6 cellular contexts compared by ENCODE assay signal in the genomic region with DNA sequence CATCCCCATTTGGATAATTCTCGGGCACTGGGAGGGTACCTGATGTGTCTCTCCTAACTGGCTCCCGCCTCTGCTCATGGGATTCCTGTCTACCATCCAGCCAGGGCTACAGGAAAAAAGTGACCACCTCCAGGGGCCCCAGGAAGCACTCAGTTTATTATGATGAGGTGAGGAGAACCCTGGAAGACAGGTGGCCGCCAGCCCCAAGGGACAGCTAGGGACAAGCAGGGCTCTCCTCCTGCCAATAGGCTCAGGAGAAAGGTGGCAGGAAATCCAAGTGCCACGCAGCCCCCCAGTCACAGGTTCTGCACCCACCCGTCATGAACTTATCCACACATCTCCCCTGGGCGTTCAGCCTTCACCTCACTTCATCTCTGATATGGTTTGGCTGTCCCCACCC.
"Had no signal": no experiment of that assay in that cellular context is flagged by ENCODE, and none has a peak within 500 bp of the region (broad histone marks: within the 10 kb centered on the region; RNA-seq: fewer than 3 reads in every experiment).

No MANE protein-coding gene starts in this region.

- H3K36me3 Mint-ChIP-seq: IgD-negative memory B cell had no signal

- H3K27ac Mint-ChIP-seq: GM23338, H9 had no signal

- ATAC-seq: GM23338, HepG2 had no signal

- H3K4me3 Mint-ChIP-seq: GM23338, H9, IgD-negative memory B cell had no signal

- DNase-seq: H9, HCEC 1CT had no signal

- H3K4me1 Mint-ChIP-seq: GM23338, IgD-negative memory B cell had no signal

- H3K27ac ChIP-seq: HL-60 had no signal

- H3K4me3 ChIP-seq: GM23338 had no signal
